Comparison of ENCODE assay signal across 1 cellular context in genomic region chr19:3573162-3573857, GRCh38.
TF ChIP-seq lines count a peak whose summit lies in the region.

No MANE protein-coding gene starts in this region.

TF ChIP-seq in HEK293, 187 proteins besides CTCF, POLR2A, EP300 and RAD21 (continued from another document and continues in another):
- TF ChIP-seq ZNF148 (tag by site-specific recombination; IDR thresholded peaks at IDR 0.05; ENCODE audit: borderline replicate concordance) (no peak), ZFP41 (tag by site-specific recombination; IDR thresholded peaks at IDR 0.05; ENCODE audit: borderline replicate concordance) (no peak), KLF10 (tag by site-specific recombination; IDR thresholded peaks at IDR 0.05) (no peak; the same call in 1 of the 2 replicates), ZNF132 (tag by site-specific recombination; IDR thresholded peaks at IDR 0.05; ENCODE audit: borderline replicate concordance) (no peak), ZNF654 (tag by site-specific recombination; IDR thresholded peaks at IDR 0.05; ENCODE audit: low read depth) (no peak), ZNF37A (tag by site-specific recombination; IDR thresholded peaks at IDR 0.05) (no peak), ZNF138 (tag by site-specific recombination; IDR thresholded peaks at IDR 0.05; ENCODE audit: borderline replicate concordance) (no peak), ZNF837 (tag by site-specific recombination; IDR thresholded peaks at IDR 0.05) (0 out of 2 replicates have a peak, but pooled peaks have one; percentile 6), ZNF341 (tag by site-specific recombination; IDR thresholded peaks at IDR 0.05; ENCODE audit: low read depth) (peak; percentile 68), ZNF670 (tag by site-specific recombination; IDR thresholded peaks at IDR 0.05; ENCODE audit: low read depth) (no peak), KLF16 (tag by site-specific recombination; IDR thresholded peaks at IDR 0.05) (peak; percentile 8; the same call in 1 of the 2 replicates), ZNF629 (tag by site-specific recombination; IDR thresholded peaks at IDR 0.05) (0 out of 2 replicates have a peak, but pooled peaks have one; percentile 12), ZFP3 (tag by site-specific recombination; IDR thresholded peaks at IDR 0.05; ENCODE audit: low read depth) (no peak), ZNF48 (tag by site-specific recombination; IDR thresholded peaks at IDR 0.05) (no peak), ZNF362 (tag by site-specific recombination; IDR thresholded peaks at IDR 0.05) (no peak), ZNF280D (tag by site-specific recombination; IDR thresholded peaks at IDR 0.05) (no peak), PBX3 (CRISPR knock-in tag; IDR thresholded peaks at IDR 0.05) (no peak), ZNF501 (tag by site-specific recombination; IDR thresholded peaks at IDR 0.05) (no peak), ZNF776 (tag by site-specific recombination; IDR thresholded peaks at IDR 0.05; ENCODE audit: borderline replicate concordance) (no peak), ZNF513 (tag by site-specific recombination; IDR thresholded peaks at IDR 0.05) (no peak), ZNF302 (tag by site-specific recombination; IDR thresholded peaks at IDR 0.05; ENCODE audit: low read depth) (no peak), ZNF398 (tag by site-specific recombination; IDR thresholded peaks at IDR 0.05) (peak; percentile 79), ZNF704 (tag by site-specific recombination; IDR thresholded peaks at IDR 0.05) (no peak), ZFHX2 (tag by site-specific recombination; conservative IDR thresholded peaks at IDR 0.05) (no peak), ZXDB (tag by site-specific recombination; IDR thresholded peaks at IDR 0.05) (peak; percentile 100), ZNF23 (tag by site-specific recombination; IDR thresholded peaks at IDR 0.05; ENCODE audit: borderline replicate concordance) (no peak), TSHZ1 (tag by site-specific recombination; IDR thresholded peaks at IDR 0.05; ENCODE audit: borderline replicate concordance) (no peak; the same call in 1 of the 2 replicates), OVOL3 (tag by site-specific recombination; IDR thresholded peaks at IDR 0.05) (no peak), ZNF664 (tag by site-specific recombination; IDR thresholded peaks at IDR 0.05) (no peak), PRDM2 (tag by site-specific recombination; IDR thresholded peaks at IDR 0.05; ENCODE audit: borderline replicate concordance) (no peak), ZNF677 (tag by site-specific recombination; IDR thresholded peaks at IDR 0.05) (no peak), ZNF223 (tag by site-specific recombination; IDR thresholded peaks at IDR 0.05) (no peak)
